In the genomic region with DNA sequence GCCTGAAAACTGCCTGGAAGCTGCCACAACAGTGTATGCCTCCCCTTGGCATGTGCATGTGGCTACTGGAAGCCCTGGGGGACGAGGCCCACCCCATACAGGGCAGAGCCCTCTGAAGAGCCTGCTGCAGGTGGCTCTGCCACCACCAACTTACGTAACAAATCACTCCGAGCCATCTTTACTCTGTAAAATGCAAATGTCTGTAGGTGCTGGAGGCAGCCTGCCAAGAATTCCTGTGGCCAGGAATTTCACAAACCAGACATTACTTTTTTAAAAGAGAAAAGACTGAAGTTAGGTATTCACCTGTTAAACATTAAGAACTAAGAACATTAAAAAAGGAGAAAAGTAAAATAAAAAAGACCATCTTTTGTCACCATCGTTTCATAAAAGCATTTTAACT, we compare ENCODE assay signal across 16 cellular contexts.
A peak's percentile ranks its signal among the peaks of the same experiment; 100 is the strongest.
DNase-seq lines count a peak whose midpoint lies in the region; ATAC-seq and TF ChIP-seq lines count a peak whose summit lies in the region.
"Had no signal": no experiment of that assay in that cellular context is flagged by ENCODE, and none has a peak within 500 bp of the region (broad histone marks: within the 10 kb centered on the region; RNA-seq: fewer than 3 reads in every experiment).

No MANE protein-coding gene starts in this region.

- H3K27ac ChIP-seq in mammary epithelial cell (ENCODE audit: insufficient read depth, low read depth, low read length): no peak overlapping the region
- H3K27ac ChIP-seq: HL-60, RWPE1, SJSA1 had no signal

- DNase-seq in MCF 10A (ENCODE audit: unreplicated experiment): peak; percentile 52
- no peak for DNase-seq in mammary epithelial cell
- peak; percentile 47 for DNase-seq in NCI-H526 treated with DMSO at 0.1 percent for 48 hours (lab: John Stamatoyannopoulos, UW)
- DNase-seq in kidney tubule cell (ENCODE audit: low spot score): peak; percentile 52
- no peak for DNase-seq in NCI-H1105 treated with DMSO at 0.1 percent for 48 hours (lab: John Stamatoyannopoulos, UW)
- DNase-seq in NCI-H1417 (lab: John Stamatoyannopoulos, UW): no peak
- DNase-seq: HCEC 1CT, Kasumi-1, NCI-H187 treated with DMSO at 0.1 percent for 48 hours, NCI-H748 treated with DMSO at 0.1 percent for 48 hours had no signal

- no peaks in the 10 kb centered on the region for H3K36me3 Mint-ChIP-seq in MCF 10A (ENCODE audit: insufficient read depth, unreplicated experiment)
- H3K36me3 Mint-ChIP-seq: CD14-positive monocyte, IgD-negative memory B cell had no signal

- no peaks in the 10 kb centered on the region for H3K27me3 ChIP-seq in mammary epithelial cell (ENCODE audit: insufficient read depth, low read length)
- H3K27me3 ChIP-seq: SJSA1 had no signal

- no peaks in the 10 kb centered on the region for H4K20me1 ChIP-seq in mammary epithelial cell (ENCODE audit: insufficient read depth, low read length)

- H3K4me2 ChIP-seq in mammary epithelial cell (ENCODE audit: insufficient read depth, low read depth, low read length): no peak overlapping the region

- 7% methylated on average over 4 of the region's 4 CpGs for WGBS in mammary epithelial cell (ENCODE audit: low coverage, missing lambda C conversion rate)

- no peak for ATAC-seq in GM21381 (IDR thresholded peaks at IDR 0.05; ENCODE audit: unreplicated experiment)

- TF ChIP-seq CTCF in MCF 10A (IDR thresholded peaks at IDR 0.05; ENCODE audit: unreplicated experiment) (no peak), mammary epithelial cell (conservative IDR thresholded peaks at IDR 0.05 in 1 of 2, IDR thresholded peaks at IDR 0.05 in 1 of 2; ENCODE audit: extremely low read depth in 1 of 2, insufficient read depth in 1 of 2, low read depth in 1 of 2, low read length in 2 of 2) (no peak)

- no TSS peak for BruUV-seq in MCF 10A (replicated peaks; lab: Mats Ljungman, UMichigan)
- BruUV-seq in mammary epithelial cell (replicated peaks; lab: Mats Ljungman, UMichigan): no TSS peak

- H3K9ac ChIP-seq in mammary epithelial cell (ENCODE audit: insufficient read depth, low read length): no peak overlapping the region

- no peaks in the 10 kb centered on the region for H3K9me3 ChIP-seq in mammary epithelial cell (replicated peaks; ENCODE audit: insufficient read depth, low read length)
- H3K9me3 ChIP-seq: SJSA1 had no signal

- no peaks in the 10 kb centered on the region for H3K9me3 Mint-ChIP-seq in MCF 10A (ENCODE audit: unreplicated experiment)

- CTCF ChIA-PET in MCF 10A (lab: Yijun Ruan, JAX): interaction anchor here (1.6 kb wide), 1 partner anchor 101 kb away, joined by 3 read pairs; no protein-coding TSS in a partner anchor
- CTCF ChIA-PET in mammary epithelial cell (lab: Charles Lee; ENCODE audit: low non-redundant PET): no interaction called here

- POLR2A ChIA-PET in MCF 10A (lab: Yijun Ruan, JAX): interaction anchor here (0.7 kb wide), 1 partner anchor 1005 kb away, joined by 3 read pairs; no protein-coding TSS in a partner anchor

- no peak overlapping the region for H2AFZ ChIP-seq in mammary epithelial cell (ENCODE audit: low read depth, low read length)

- dilution Hi-C loops in mammary epithelial cell (cut with HindIII; ENCODE audit: low sequenced_read_pairs): no loop called here

- H3K4me3 Mint-ChIP-seq in MCF 10A (ENCODE audit: unreplicated experiment): no peak overlapping the region
- H3K4me3 Mint-ChIP-seq: CD14-positive monocyte, IgD-negative memory B cell had no signal

- no peaks in the 10 kb centered on the region for H3K79me2 ChIP-seq in mammary epithelial cell (ENCODE audit: insufficient read depth, low read length)

- H3K4me3 ChIP-seq in mammary epithelial cell (replicated peaks in 1 of 3; ENCODE audit: insufficient read depth in 1 of 3, low read depth in 2 of 3, low read length in 3 of 3): no peak overlapping the region
- H3K4me3 ChIP-seq: SJSA1 had no signal

- no peaks in the 10 kb centered on the region for H3K36me3 ChIP-seq in mammary epithelial cell (ENCODE audit: insufficient read depth, low read length)
- H3K36me3 ChIP-seq: SJSA1 had no signal

- H3K27me3 Mint-ChIP-seq in MCF 10A (ENCODE audit: insufficient read depth, unreplicated experiment): no peaks in the 10 kb centered on the region
- H3K27me3 Mint-ChIP-seq: IgD-negative memory B cell had no signal

- intact Hi-C loops in MCF 10A (cut with micrococcal nuclease) (no loop called here), mammary epithelial cell (cut with micrococcal nuclease) (no loop called here)

- H3K27ac Mint-ChIP-seq in MCF 10A (ENCODE audit: low read depth, unreplicated experiment): no peak overlapping the region
- H3K27ac Mint-ChIP-seq: IgD-negative memory B cell had no signal

- peaks cover 17% of the 10 kb centered on the region for H3K4me1 ChIP-seq in mammary epithelial cell (ENCODE audit: insufficient read depth, low read length)
- H3K4me1 ChIP-seq: SJSA1 had no signal

- peaks cover 10% of the 10 kb centered on the region for H3K4me1 Mint-ChIP-seq in MCF 10A (ENCODE audit: insufficient read depth, unreplicated experiment)
- H3K4me1 Mint-ChIP-seq: CD14-positive monocyte, IgD-negative memory B cell had no signal

- in situ Hi-C loops in mammary epithelial cell (cut with MboI; ENCODE audit: low sequenced_read_pairs in 2 of 2): no loop called here

Comparison
In these comparisons a context has a peak if more than half of its experiments do, and no peak if none do; other contexts are left out.
1. DNase-seq: peak in MCF 10A (single experiment), NCI-H526 treated with DMSO at 0.1 percent for 48 hours (single experiment) and kidney tubule cell (single experiment); none in mammary epithelial cell (single experiment), NCI-H1105 treated with DMSO at 0.1 percent for 48 hours (single experiment) and NCI-H1417 (0 of 3).